In the genomic region with DNA sequence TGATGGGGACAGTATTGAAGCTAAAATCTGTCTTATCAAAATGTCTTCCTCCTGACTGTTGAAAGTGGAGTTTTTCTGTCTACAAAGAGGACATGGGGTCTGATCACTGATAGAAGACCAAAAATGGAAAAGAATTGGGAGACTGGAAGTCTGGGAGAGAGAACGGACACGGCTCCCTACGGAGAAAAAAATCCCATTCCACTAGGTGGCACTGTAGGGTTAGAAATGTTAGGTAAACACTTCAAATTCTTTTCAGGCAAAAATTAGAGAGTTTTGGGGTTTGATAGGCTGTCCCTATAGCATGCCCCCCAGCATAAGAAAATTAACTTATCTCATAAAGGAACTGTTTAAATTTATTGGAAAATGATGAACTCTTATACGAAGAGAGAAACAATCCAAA, we compare ENCODE assay signal across 10 cellular contexts.
DNase-seq lines count a peak whose midpoint lies in the region; ATAC-seq and TF ChIP-seq lines count a peak whose summit lies in the region.
"Had no signal": no experiment of that assay in that cellular context is flagged by ENCODE, and none has a peak within 500 bp of the region (broad histone marks: within the 10 kb centered on the region; RNA-seq: fewer than 3 reads in every experiment).

No MANE protein-coding gene starts in this region.

- no peak for TF ChIP-seq POLR2A in right lobe of liver (IDR thresholded peaks at IDR 0.05)

- CTCF ChIA-PET in Calu3 (lab: Charles Lee): no interaction called here

- H3K9me3 Mint-ChIP-seq in Calu3 (ENCODE audit: low read depth, unreplicated experiment): peaks cover 9% of the 10 kb centered on the region

- ATAC-seq in right lobe of liver: peak in 3 of 4 donors; percentile 51 to 60 (median 56)
- no peak for ATAC-seq in HG02571 (IDR thresholded peaks at IDR 0.05; ENCODE audit: unreplicated experiment)

- H3K4me3 ChIP-seq in right lobe of liver: no peak overlapping the region
- H3K4me3 ChIP-seq: thoracic aorta had no signal

- intact Hi-C loops in Calu3 (cut with micrococcal nuclease; ENCODE audit: unreplicated experiment) (no loop called here), right lobe of liver (cut with DNase I) (no loop called here)

- H3K27ac ChIP-seq in right lobe of liver: no peak overlapping the region
- H3K27ac ChIP-seq: thoracic aorta had no signal

- H3K27me3 Mint-ChIP-seq in Calu3 (ENCODE audit: unreplicated experiment): no peaks in the 10 kb centered on the region
- H3K27me3 Mint-ChIP-seq: naive B cell had no signal

- no peak for TF ChIP-seq CTCF in Calu3 (IDR thresholded peaks at IDR 0.05; ENCODE audit: unreplicated experiment)
- TF ChIP-seq CTCF in right lobe of liver (IDR thresholded peaks at IDR 0.05): peak; percentile 55 to 71 (median 61)

- H3K36me3 ChIP-seq in right lobe of liver: no peaks in the 10 kb centered on the region
- H3K36me3 ChIP-seq: thoracic aorta had no signal

- peak; percentile 12 for DNase-seq in Calu3
- peak; percentile 0 for DNase-seq in HT1080 (ENCODE audit: low read depth)
- DNase-seq in amniotic epithelial cell (ENCODE audit: low read depth): peak; percentile 21
- DNase-seq in right lobe of liver: no peak
- no peak for DNase-seq in NCI-H1436 (lab: John Stamatoyannopoulos, UW)
- no peak for DNase-seq in A172 (ENCODE audit: low spot score)
- no peak for DNase-seq in GOT3 (lab: John Stamatoyannopoulos, UW)
- DNase-seq: naive B cell had no signal

- H3K4me1 Mint-ChIP-seq in Calu3 (ENCODE audit: low read depth, unreplicated experiment): no peaks in the 10 kb centered on the region
- H3K4me1 Mint-ChIP-seq: naive B cell had no signal

- H3K4me3 Mint-ChIP-seq in Calu3 (ENCODE audit: low read depth, unreplicated experiment): no peak overlapping the region
- H3K4me3 Mint-ChIP-seq: naive B cell had no signal

- H3K9me3 ChIP-seq in right lobe of liver: no peaks in the 10 kb centered on the region
- H3K9me3 ChIP-seq: thoracic aorta had no signal

- no peak overlapping the region for H3K27ac Mint-ChIP-seq in Calu3 (ENCODE audit: unreplicated experiment)
- H3K27ac Mint-ChIP-seq: naive B cell had no signal

- no TSS peak for BruUV-seq in Calu3 (replicated peaks; lab: Mats Ljungman, UMichigan)

- no peaks in the 10 kb centered on the region for H3K4me1 ChIP-seq in right lobe of liver

- peaks cover 3% of the 10 kb centered on the region in 2 donors for H3K27me3 ChIP-seq in right lobe of liver

- no peaks in the 10 kb centered on the region for H3K36me3 Mint-ChIP-seq in Calu3 (ENCODE audit: insufficient read depth, unreplicated experiment)
- H3K36me3 Mint-ChIP-seq: naive B cell had no signal

- WGBS in right lobe of liver (ENCODE audit: insufficient coverage, low coverage, low lambda C conversion rate, missing lambda C conversion rate): 16% methylated on average over 4 of the region's 4 CpGs

Comparison
In these comparisons a context has a peak if more than half of its experiments do, and no peak if none do; other contexts are left out.
1. DNase-seq: peak in Calu3 (single experiment), HT1080 (single experiment) and amniotic epithelial cell (single experiment); none in right lobe of liver (0 of 3), NCI-H1436 (single experiment), A172 (single experiment) and GOT3 (single experiment).